ENCODE assay signal across 20 cellular contexts in the genomic region with DNA sequence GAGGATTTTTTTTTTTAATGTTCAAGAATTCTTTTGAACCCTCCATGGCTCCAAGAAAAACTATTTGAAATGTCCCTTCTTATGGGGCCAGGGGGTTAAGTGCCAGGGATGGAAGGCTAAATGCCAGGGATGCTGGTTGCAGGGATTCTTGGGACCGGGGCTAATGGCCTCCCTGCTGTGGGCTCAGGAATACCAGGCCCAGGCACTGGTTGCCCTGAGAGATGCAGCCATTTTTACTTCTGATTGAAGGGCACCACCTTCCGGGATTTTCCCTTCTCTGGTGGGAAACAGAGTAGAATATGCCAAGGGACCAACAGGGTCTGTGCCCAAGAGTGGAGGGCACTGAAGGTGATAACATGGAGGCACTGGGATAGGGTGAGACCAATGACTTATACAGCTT. TPM values are rescaled to one million over a fixed set of nuclear protein-coding genes. Genes with fewer than 3 reads are reported as not detected.
DNase-seq lines count a peak whose midpoint lies in the region; ATAC-seq, FAIRE-seq and TF ChIP-seq lines count a peak whose summit lies in the region.
"Had no signal": no experiment of that assay in that cellular context is flagged by ENCODE, and none has a peak within 500 bp of the region (broad histone marks: within the 10 kb centered on the region; RNA-seq: fewer than 3 reads in every experiment).

No MANE protein-coding gene starts in this region.

- DNase-seq in GM23338 (ENCODE audit: low spot score): peak; percentile 14
- DNase-seq in H1 (ENCODE audit: low read depth in 1 of 2, low spot score in 2 of 2): no peak
- no peak for DNase-seq in neural crest cell (ENCODE audit: low read depth, low spot score)
- DNase-seq in thoracic aorta (ENCODE audit: low spot score): no peak
- DNase-seq in stimulated activated naive CD8-positive, alpha-beta T cell treated with anti-CD3 and anti-CD28 coated beads, Interleukin-15, Interleukin-2, amounts not matched to agents 100 U/mL and 50 U/mL, for 24 hours: no peak
- DNase-seq: CD8-positive, alpha-beta memory T cell; DND-41; NCI-H1105 treated with DMSO at 0.1 percent for 48 hours; NCI-H187; NCI-H526 treated with DMSO at 0.1 percent for 48 hours; NK-92 treated with Interleukin-12 subunit alpha and Interleukin-12 subunit beta, amount 100 ng/mL, for 24 hours; SHP77 had no signal

- FAIRE-seq in H1 (lab: Jason Lieb, UNC): no peak
- FAIRE-seq: D721Med, G401.6, GM12878, H54 had no signal

- no peak overlapping the region for H4K5ac ChIP-seq in H1 (ENCODE audit: insufficient read length, low read depth, low read length)

- H2BK5ac ChIP-seq in H1 (ENCODE audit: low read depth, low read length): no peak overlapping the region

- no peaks in the 10 kb centered on the region for H3F3A ChIP-seq in GM23338 (replicated peaks; ENCODE audit: low read depth)

- no peaks in the 10 kb centered on the region for H3K9me2 ChIP-seq in GM23338 (ENCODE audit: insufficient read depth)

- ATAC-seq in GM23338: peak; percentile 53; the same call in 2 of the 3 replicates
- ATAC-seq in thoracic aorta (ENCODE audit: insufficient number of reproducible peaks, low FRiP score, low read depth): no peak
- ATAC-seq in GM19397 (IDR thresholded peaks at IDR 0.05; ENCODE audit: unreplicated experiment): no peak
- no peak for ATAC-seq in HG03135 (IDR thresholded peaks at IDR 0.05; ENCODE audit: unreplicated experiment)
- ATAC-seq in stimulated activated naive CD8-positive, alpha-beta T cell treated with anti-CD3 and anti-CD28 coated beads, Interleukin-15, Interleukin-2, amounts not matched to agents 100 U/mL and 50 U/mL, for 24 hours: no peak
- no peak for ATAC-seq in HG02623 (IDR thresholded peaks at IDR 0.05; ENCODE audit: unreplicated experiment)
- ATAC-seq: GM12878 had no signal

- H2BK20ac ChIP-seq in H1 (ENCODE audit: low read length): no peak overlapping the region

- POLR2A ChIA-PET in H1 (lab: Charles Lee; ENCODE audit: partially characterized antibody): interaction anchor here (0.7 to 6.6 kb wide), 4 partner anchors 10 to 45 kb away, joined by 3 to 59 read pairs (median 13); a partner anchor contains a TSS

- no peaks in the 10 kb centered on the region for H3K36me3 ChIP-seq in GM23338 (ENCODE audit: insufficient read depth)
- H3K36me3 ChIP-seq in H1 (ENCODE audit: control insufficient read depth in 2 of 4, insufficient read depth in 4 of 4, low read length in 3 of 4): no peaks in the 10 kb centered on the region
- no peaks in the 10 kb centered on the region for H3K36me3 ChIP-seq in thoracic aorta
- H3K36me3 ChIP-seq: BLaER1 treated with 17β-estradiol and CSF1 and Interleukin-3, amounts not matched to agents 10 nM and 100 nM had no signal

- H2AK5ac ChIP-seq in H1 (ENCODE audit: low read depth, low read length): no peak overlapping the region

- no peak overlapping the region for H3K14ac ChIP-seq in H1 (ENCODE audit: insufficient read length)

- H3K79me2 ChIP-seq in GM23338 (replicated peaks; ENCODE audit: insufficient read depth): no peaks in the 10 kb centered on the region
- no peaks in the 10 kb centered on the region for H3K79me2 ChIP-seq in H1 (ENCODE audit: control insufficient read depth in 1 of 2, insufficient read depth in 2 of 2, low read length in 2 of 2)

- H2BK15ac ChIP-seq in H1 (ENCODE audit: low read length): no peak overlapping the region

- H3K4me1 Mint-ChIP-seq in GM23338: peaks cover 6% of the 10 kb centered on the region
- H3K4me1 Mint-ChIP-seq in neural crest cell: peaks cover 38% of the 10 kb centered on the region

- no peak overlapping the region for H3K27ac ChIP-seq in GM23338 (ENCODE audit: low read depth)
- no peak overlapping the region for H3K27ac ChIP-seq in H1 (ENCODE audit: low read depth, low read length)
- peak overlapping the region; percentile 68 to 74 for H3K27ac ChIP-seq in thoracic aorta
- H3K27ac ChIP-seq: BLaER1 treated with 17β-estradiol and CSF1 and Interleukin-3, amounts not matched to agents 10 nM and 100 nM had no signal

- H3K18ac ChIP-seq in H1 (ENCODE audit: extremely low read depth, low read length): no peak overlapping the region

- no peak overlapping the region for H3K4ac ChIP-seq in H1 (replicated peaks; ENCODE audit: insufficient read length, low read depth, low read length)

- H3K27ac Mint-ChIP-seq in GM23338: no peak overlapping the region
- H3K27ac Mint-ChIP-seq in neural crest cell (ENCODE audit: unreplicated experiment): no peak overlapping the region
- H3K27ac Mint-ChIP-seq: CD8-positive, alpha-beta memory T cell had no signal

- H2BK120ac ChIP-seq in H1 (replicated peaks; ENCODE audit: low read depth, low read length): no peak overlapping the region

- no peak overlapping the region for H4K91ac ChIP-seq in H1 (replicated peaks; ENCODE audit: insufficient read length, low read length)

- no peaks in the 10 kb centered on the region for H3K27me3 ChIP-seq in GM23338 (ENCODE audit: insufficient read depth)
- no peaks in the 10 kb centered on the region for H3K27me3 ChIP-seq in H1 (replicated peaks in 1 of 4; ENCODE audit: control insufficient read depth in 3 of 4, extremely low read depth in 1 of 4, insufficient read depth in 3 of 4, low read length in 3 of 4)
- H3K27me3 ChIP-seq in thoracic aorta (replicated peaks; ENCODE audit: insufficient read depth): no peaks in the 10 kb centered on the region
- H3K27me3 ChIP-seq: BLaER1 treated with 17β-estradiol and CSF1 and Interleukin-3, amounts not matched to agents 10 nM and 100 nM had no signal

- no peak for TF ChIP-seq CTCF in GM23338 (conservative IDR thresholded peaks at IDR 0.05; ENCODE audit: low read depth in 2 of 2)
- no peak for TF ChIP-seq CTCF in H1 (IDR thresholded peaks at IDR 0.05; ENCODE audit: control extremely low read depth in 1 of 3, insufficient read depth in 1 of 3, low read depth in 1 of 3, low read length in 3 of 3)
- TF ChIP-seq CTCF in neural crest cell (conservative IDR thresholded peaks at IDR 0.05): no peak
- no peak for TF ChIP-seq CTCF in thoracic aorta (IDR thresholded peaks at IDR 0.05)

- H3K4me3 Mint-ChIP-seq in GM23338 (no peak overlapping the region), neural crest cell (peak overlapping the region; percentile 13)
- H3K4me3 Mint-ChIP-seq: CD8-positive, alpha-beta memory T cell had no signal

- no peak overlapping the region for H3K56ac ChIP-seq in H1 (replicated peaks; ENCODE audit: insufficient read length, low read depth, low read length)

- TF ChIP-seq RAD21 in H1 (IDR thresholded peaks at IDR 0.05 in 1 of 2, conservative IDR thresholded peaks at IDR 0.05 in 1 of 2; ENCODE audit: low read depth in 2 of 2, low read length in 2 of 2): no peak

- H2AFZ ChIP-seq in GM23338 (0 out of 2 replicates have a peak overlapping the region, but pooled peaks have one; percentile 20), H1 (ENCODE audit: low read length) (no peak overlapping the region)

- H2BK12ac ChIP-seq in H1 (ENCODE audit: low read depth, low read length): no peak overlapping the region

- H3K4me1 ChIP-seq in GM23338 (ENCODE audit: insufficient read depth) (no peaks in the 10 kb centered on the region), H1 (replicated peaks in 1 of 4; ENCODE audit: control insufficient read depth in 3 of 4, insufficient read depth in 4 of 4, low read length in 3 of 4) (peaks cover 0 to 3% (median 0%) of the 10 kb centered on the region in 4 experiments; a peak in 2 of 7 replicates), thoracic aorta (ENCODE audit: control insufficient read depth in 1 of 2, low read depth in 2 of 2) (peaks cover 24 to 49% of the 10 kb centered on the region in 2 donors)

- H3K79me1 ChIP-seq in H1 (ENCODE audit: low read depth, low read length): no peaks in the 10 kb centered on the region

- WGBS in H1 (ENCODE audit: extremely low coverage in 1 of 2, insufficient coverage in 1 of 2, insufficient read length in 1 of 2, insufficient replicate concordance in 2 of 2, low coverage in 1 of 2, low lambda C conversion rate in 2 of 2, missing lambda C conversion rate in 1 of 2), 2 experiments: 83% methylated on average over 2 of the region's 2 CpGs; no CpG with 5 or more reads in 1 of the 2 experiments

- H3K27me3 Mint-ChIP-seq in GM23338 (ENCODE audit: insufficient read depth, low read depth, poor library complexity): peaks cover 11% of the 10 kb centered on the region
- H3K27me3 Mint-ChIP-seq in neural crest cell (ENCODE audit: low read depth): no peaks in the 10 kb centered on the region

- H4K8ac ChIP-seq in H1 (ENCODE audit: extremely low read depth, insufficient read depth, low read length): no peak overlapping the region

- H3K23me2 ChIP-seq in H1 (ENCODE audit: low read depth, low read length): no peaks in the 10 kb centered on the region

- H3K4me3 ChIP-seq in GM23338 (no peak overlapping the region), H1 (ENCODE audit: extremely low read depth in 1 of 4, insufficient read depth in 2 of 4, low read depth in 3 of 4, low read length in 4 of 4) (no peak overlapping the region), thoracic aorta (no peak overlapping the region)
- H3K4me3 ChIP-seq: BLaER1 treated with 17β-estradiol and CSF1 and Interleukin-3, amounts not matched to agents 10 nM and 100 nM; GM12878 had no signal

- H3K9ac ChIP-seq in H1 (replicated peaks in 1 of 4; ENCODE audit: extremely low read depth in 1 of 4, low read depth in 3 of 4, low read length in 3 of 4): no peak overlapping the region
- H3K9ac ChIP-seq: BLaER1 treated with 17β-estradiol and CSF1 and Interleukin-3, amounts not matched to agents 10 nM and 100 nM had no signal

- TF ChIP-seq POLR2A in H1 (IDR thresholded peaks at IDR 0.05; ENCODE audit: control extremely low read depth in 1 of 2, low read depth in 2 of 2, low read length in 2 of 2): no peak

- H4K20me1 ChIP-seq in GM23338 (replicated peaks; ENCODE audit: insufficient read depth): no peaks in the 10 kb centered on the region
- H4K20me1 ChIP-seq in H1 (replicated peaks in 1 of 2; ENCODE audit: control insufficient read depth in 1 of 2, insufficient read depth in 2 of 2, low read length in 2 of 2): no peaks in the 10 kb centered on the region
- H4K20me1 ChIP-seq: BLaER1 treated with 17β-estradiol and CSF1 and Interleukin-3, amounts not matched to agents 10 nM and 100 nM had no signal

- H3K4me2 ChIP-seq in GM23338: no peak overlapping the region
- H3K4me2 ChIP-seq in H1 (ENCODE audit: insufficient read depth in 1 of 2, low read depth in 2 of 2, low read length in 2 of 2): no peak overlapping the region

- no peak for TF ChIP-seq EP300 in H1 (IDR thresholded peaks at IDR 0.05; ENCODE audit: borderline replicate concordance in 1 of 2, low read depth in 2 of 2, low read length in 2 of 2)

- no peak overlapping the region for H3K23ac ChIP-seq in H1 (ENCODE audit: insufficient read length)

- H3K9me3 Mint-ChIP-seq in GM23338: no peaks in the 10 kb centered on the region; the same call in 2 of the 3 replicates
- no peaks in the 10 kb centered on the region for H3K9me3 Mint-ChIP-seq in neural crest cell
- H3K9me3 Mint-ChIP-seq: CD8-positive, alpha-beta memory T cell had no signal

- H3K36me3 Mint-ChIP-seq in GM23338 (ENCODE audit: low read depth): no peaks in the 10 kb centered on the region
- H3K36me3 Mint-ChIP-seq in neural crest cell (ENCODE audit: low read depth): no peaks in the 10 kb centered on the region
- H3K36me3 Mint-ChIP-seq: CD8-positive, alpha-beta memory T cell had no signal

- no peaks in the 10 kb centered on the region for H3K9me3 ChIP-seq in H1 (ENCODE audit: insufficient read depth in 2 of 2, low read depth in 1 of 2, low read length in 1 of 2)
- H3K9me3 ChIP-seq in thoracic aorta: no peaks in the 10 kb centered on the region
- H3K9me3 ChIP-seq: BLaER1 treated with 17β-estradiol and CSF1 and Interleukin-3, amounts not matched to agents 10 nM and 100 nM had no signal

- CTCF ChIA-PET in H1 (lab: Charles Lee; ENCODE audit: partially characterized antibody): interaction anchor here (0.6 to 2.5 kb wide), 7 partner anchors 11 to 220 kb away, joined by 3 to 12 read pairs (median 5); a partner anchor contains a TSS

RNA-seq across cellular contexts. Expression of a gene that starts 10.9 kb away (rescaled TPM):
- total RNA-seq in GM23338 (2014; rRNA removed; shearing (Covaris generic)): 187 and 226 TPM in 2 replicates
- polyA plus RNA-seq in GM23338 (2016; fragmentation: Nextera tagmentation; extraction: Ambion mirVana) (30.5 and 31.0 TPM in 2 replicates), H1 (2011; rRNA removed) (56.2 and 90.9 TPM in 2 replicates)
- total RNA-seq in H1 (2021; fragmentation: NEBNext Ultra II Directional; extraction: Animal tissue kit (Norgen Biotek cat#: 25700)): 138 and 139 TPM in 2 replicates
- polyA plus RNA-seq in H1 (2011; cell fraction: cytosol; rRNA removed): 70.9 TPM
- polyA plus RNA-seq in H1 (2011; cell fraction: nucleus; rRNA removed): 44.8 TPM
- polyA plus RNA-seq in H1 (2012, experiment 1 of 2): 68.5 to 97.8 TPM (median 78.6 TPM) in 4 replicates
- polyA plus RNA-seq in H1 (2012, experiment 2 of 2): 57.4 TPM
- polyA plus RNA-seq in H1 (2013, experiment 1 of 2): 104 TPM
- polyA plus RNA-seq in H1 (2013, experiment 2 of 2): 104 TPM
- polyA minus RNA-seq in H1 (2011; rRNA and poly(A)+ RNA removed): 172 and 217 TPM in 2 replicates
- 115 TPM for polyA minus RNA-seq in H1 (2011; cell fraction: cytosol; rRNA and poly(A)+ RNA removed)
- 104 TPM for polyA minus RNA-seq in H1 (2011; cell fraction: nucleus; rRNA and poly(A)+ RNA removed)
- total RNA-seq in neural crest cell (93.5 and 99.7 TPM in 2 replicates), thoracic aorta (10 to 100 TPM; 38.9 to 51.4 TPM)

RNA-seq across cellular contexts. Expression of a gene that starts 13.6 kb away (rescaled TPM):
- total RNA-seq in GM23338 (2014; rRNA removed; shearing (Covaris generic)): 21.4 and 46.4 TPM in 2 replicates
- 19.8 and 21.3 TPM in 2 replicates for polyA plus RNA-seq in GM23338 (2016; fragmentation: Nextera tagmentation; extraction: Ambion mirVana)
- 25.3 and 28.4 TPM in 2 replicates for total RNA-seq in H1 (2021; fragmentation: NEBNext Ultra II Directional; extraction: Animal tissue kit (Norgen Biotek cat#: 25700))
- 45.7 and 52.3 TPM in 2 replicates for polyA plus RNA-seq in H1 (2011; rRNA removed)
- 26.3 TPM for polyA plus RNA-seq in H1 (2011; cell fraction: cytosol; rRNA removed)
- polyA plus RNA-seq in H1 (2011; cell fraction: nucleus; rRNA removed): 35.8 TPM
- 23.6 to 29.0 TPM (median 26.4 TPM) in 4 replicates for polyA plus RNA-seq in H1 (2012, experiment 1 of 2)
- polyA plus RNA-seq in H1 (2012, experiment 2 of 2): 23.9 TPM
- 29.6 TPM for polyA plus RNA-seq in H1 (2013, experiment 1 of 2)
- polyA plus RNA-seq in H1 (2013, experiment 2 of 2): 32.5 TPM
- 15.5 and 22.0 TPM in 2 replicates for polyA minus RNA-seq in H1 (2011; rRNA and poly(A)+ RNA removed)
- 19.9 TPM for polyA minus RNA-seq in H1 (2011; cell fraction: cytosol; rRNA and poly(A)+ RNA removed)
- 19.4 TPM for polyA minus RNA-seq in H1 (2011; cell fraction: nucleus; rRNA and poly(A)+ RNA removed)
- 13.6 and 17.0 TPM in 2 replicates for total RNA-seq in neural crest cell
- 10 to 100 TPM; 12.1 to 23.7 TPM for total RNA-seq in thoracic aorta

Comparison
In these comparisons a context has a peak if more than half of its experiments do, and no peak if none do; other contexts are left out.
1. H3K27ac ChIP-seq: peak in thoracic aorta (2 of 2); none in GM23338 (single experiment) and H1 (single experiment).